In genomic region chr14:24441904-24442239, GRCh38 we compare ENCODE assay signal across 8 cellular contexts. TPM values are rescaled to one million over a fixed set of nuclear protein-coding genes. Genes with fewer than 3 reads are reported as not detected.
A peak's percentile ranks its signal among the peaks of the same experiment; 100 is the strongest.
DNase-seq lines count a peak whose midpoint lies in the region; ATAC-seq and TF ChIP-seq lines count a peak whose summit lies in the region.

No MANE protein-coding gene starts in this region.

- peak overlapping the region; percentile 82 to 100 (median 99) for H3K27ac ChIP-seq in dorsolateral prefrontal cortex

- intact Hi-C loops in dorsolateral prefrontal cortex (cut with DNase I), result loop anchor here in 1 of 2 donors (5.0 kb wide), 1 partner anchor 210 kb away; the partner anchor contains the start of genes GMPR2 and NEDD8

- TF ChIP-seq CTCF in dorsolateral prefrontal cortex (IDR thresholded peaks at IDR 0.05 in 54 of 56, conservative IDR thresholded peaks at IDR 0.05 in 2 of 56; ENCODE audit: low read depth in 1 of 56, partially characterized antibody in 56 of 56), result peak in 2 of 56 donors; percentile 1 to 9

- DNase-seq in NCI-H345 (lab: John Stamatoyannopoulos, UW) (peak; percentile 52), NCI-H345 treated with DMSO at 0.1 percent for 48 hours (lab: John Stamatoyannopoulos, UW; ENCODE audit: unreplicated experiment) (no peak), NCI-H69 (lab: John Stamatoyannopoulos, UW) (peak; percentile 81), dorsolateral prefrontal cortex (no peak), 8988T (no peak)
- DNase-seq in natural killer cell treated with Interleukin-12 subunit alpha and Interleukin-12 subunit beta and Interleukin-15 and Interleukin-18, amount 100 ng/mL, for 72 hours (ENCODE audit: low spot score), result no peak
- no peak for DNase-seq in stimulated activated CD4-positive, alpha-beta T cell treated with anti-CD3 and anti-CD28 coated beads, Interleukin-4, amount 100 ng/mL, for 4 hours

- H3K4me3 Mint-ChIP-seq in natural killer cell treated with Interleukin-12 subunit alpha and Interleukin-12 subunit beta and Interleukin-15 and Interleukin-18, amount 100 ng/mL, for 72 hours, result peak overlapping the region; percentile 85

- peak overlapping the region; percentile 98 to 100 for H3K27ac Mint-ChIP-seq in natural killer cell treated with Interleukin-12 subunit alpha and Interleukin-12 subunit beta and Interleukin-15 and Interleukin-18, amount 100 ng/mL, for 72 hours

- H3K36me3 Mint-ChIP-seq in natural killer cell treated with Interleukin-12 subunit alpha and Interleukin-12 subunit beta and Interleukin-15 and Interleukin-18, amount 100 ng/mL, for 72 hours, result peaks cover 18% of the 10 kb centered on the region

- H3K27me3 Mint-ChIP-seq in natural killer cell treated with Interleukin-12 subunit alpha and Interleukin-12 subunit beta and Interleukin-15 and Interleukin-18, amount 100 ng/mL, for 72 hours, result no peaks in the 10 kb centered on the region

- peaks cover 34 to 37% of the 10 kb centered on the region in 2 donors for H3K4me1 Mint-ChIP-seq in natural killer cell treated with Interleukin-12 subunit alpha and Interleukin-12 subunit beta and Interleukin-15 and Interleukin-18, amount 100 ng/mL, for 72 hours (ENCODE audit: low read depth in 2 of 2)

- no peak for ATAC-seq in natural killer cell treated with Interleukin-12 subunit alpha and Interleukin-12 subunit beta and Interleukin-15 and Interleukin-18, amount 100 ng/mL, for 72 hours
- no peak for ATAC-seq in HG03378 (IDR thresholded peaks at IDR 0.05; ENCODE audit: unreplicated experiment)

- H3K9me3 Mint-ChIP-seq in natural killer cell treated with Interleukin-12 subunit alpha and Interleukin-12 subunit beta and Interleukin-15 and Interleukin-18, amount 100 ng/mL, for 72 hours, result no peaks in the 10 kb centered on the region

- peak overlapping the region; percentile 57 to 98 (median 87) for H3K4me3 ChIP-seq in dorsolateral prefrontal cortex

- no peaks in the 10 kb centered on the region for H3K27me3 ChIP-seq in dorsolateral prefrontal cortex

RNA-seq across cellular contexts. Expression of gene SDR39U1, which starts 0.7 kb away (rescaled TPM):
- 100 to 1,000 TPM in 1 of 120 experiments, 10 to 100 TPM in 119; 55.2 to 101 (median 73.3) TPM for total RNA-seq in dorsolateral prefrontal cortex
- 10 to 100 TPM; 33.2 to 50.7 TPM for total RNA-seq in natural killer cell treated with Interleukin-12 subunit alpha and Interleukin-12 subunit beta and Interleukin-15 and Interleukin-18, amount 100 ng/mL, for 72 hours

RNA-seq across cellular contexts. Expression of gene KHNYN, which starts 12.1 kb away (rescaled TPM):
- total RNA-seq in dorsolateral prefrontal cortex, result 10 to 100 TPM; 13.3 to 43.5 (median 23.9) TPM
- 10 to 100 TPM; 61.7 to 65.3 TPM for total RNA-seq in natural killer cell treated with Interleukin-12 subunit alpha and Interleukin-12 subunit beta and Interleukin-15 and Interleukin-18, amount 100 ng/mL, for 72 hours

RNA-seq across cellular contexts. Expression of gene CBLN3, which starts 12.4 kb away (rescaled TPM):
- total RNA-seq in dorsolateral prefrontal cortex, result 1 to 10 TPM in 118 of 120 experiments, under 1 TPM in 2; 0.71 to 8.3 (median 3.4) TPM
- 10 to 100 TPM in 1 of 2 donors, 1 to 10 TPM in 1; 5.3 to 10.9 TPM for total RNA-seq in natural killer cell treated with Interleukin-12 subunit alpha and Interleukin-12 subunit beta and Interleukin-15 and Interleukin-18, amount 100 ng/mL, for 72 hours

RNA-seq across cellular contexts. Expression of gene NYNRIN, which starts 43.1 kb away (rescaled TPM):
- total RNA-seq in dorsolateral prefrontal cortex, result 10 to 100 TPM in 9 of 120 experiments, 1 to 10 TPM in 111; 2.3 to 15.3 (median 6.3) TPM
- under 1 TPM in 1 of 2 donors, not detected in 1; 0.11 TPM for total RNA-seq in natural killer cell treated with Interleukin-12 subunit alpha and Interleukin-12 subunit beta and Interleukin-15 and Interleukin-18, amount 100 ng/mL, for 72 hours

Comparison
In these comparisons a context has a peak if more than half of its experiments do, and no peak if none do; other contexts are left out.
1. DNase-seq: peak in NCI-H345 (single experiment) and NCI-H69 (single experiment); none in NCI-H345 treated with DMSO at 0.1 percent for 48 hours (single experiment), dorsolateral prefrontal cortex (0 of 10), natural killer cell treated with Interleukin-12 subunit alpha and Interleukin-12 subunit beta and Interleukin-15 and Interleukin-18, amount 100 ng/mL, for 72 hours (single experiment), stimulated activated CD4-positive, alpha-beta T cell treated with anti-CD3 and anti-CD28 coated beads, Interleukin-4, amount 100 ng/mL, for 4 hours (0 of 2) and 8988T (single experiment).